1 cellular context compared by ENCODE assay signal in the genomic region with DNA sequence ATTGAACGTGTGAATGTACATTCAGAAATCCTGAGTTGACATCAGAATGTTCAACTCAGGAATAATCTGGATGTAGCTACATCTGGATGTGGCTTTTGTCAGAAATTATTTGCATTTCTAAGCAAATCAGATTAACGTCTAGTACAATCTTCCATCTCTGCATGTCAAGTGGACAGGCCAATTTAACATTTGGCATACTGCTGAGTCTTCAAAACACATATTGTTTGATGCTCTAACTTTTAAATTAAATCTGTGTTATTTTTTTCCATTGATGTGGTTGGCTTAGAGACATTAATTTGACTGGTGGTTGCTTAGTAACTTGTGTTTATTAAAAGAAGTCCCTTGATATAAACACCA.
TF ChIP-seq lines count a peak whose summit lies in the region.

No MANE protein-coding gene starts in this region.

TF ChIP-seq in HepG2, 621 proteins besides CTCF, POLR2A, EP300 and RAD21:
- TF ChIP-seq ATF4 (CRISPR knock-in tag; IDR thresholded peaks at IDR 0.05) (no peak), ZBED4 (CRISPR knock-in tag; IDR thresholded peaks at IDR 0.05; ENCODE audit: borderline replicate concordance) (no peak), MTF2 (CRISPR knock-in tag; IDR thresholded peaks at IDR 0.05; ENCODE audit: borderline replicate concordance) (no peak), MAFK (conservative IDR thresholded peaks at IDR 0.05 in 1 of 2, IDR thresholded peaks at IDR 0.05 in 1 of 2; ENCODE audit: low read length in 2 of 2) (0 out of 4 replicates have a peak, but pooled peaks of 1 of the 2 experiments have one; percentile 1)
